In genomic region chr13:110706570-110707378, GRCh38 we compare ENCODE assay signal across 8 cellular contexts. TPM values are rescaled to one million over a fixed set of nuclear protein-coding genes. Genes with fewer than 3 reads are reported as not detected.
DNase-seq lines count a peak whose midpoint lies in the region; ATAC-seq and TF ChIP-seq lines count a peak whose summit lies in the region.

No MANE protein-coding gene starts in this region.

- no peak overlapping the region for H2AFZ ChIP-seq in HCT116 (ENCODE audit: low read depth, low read length, poor library complexity, severe bottlenecking)

- H3K9me3 ChIP-seq in HCT116 (ENCODE audit: control insufficient read depth in 1 of 2, insufficient read depth in 1 of 2, low read depth in 1 of 2, low read length in 2 of 2) (no peaks in the 10 kb centered on the region), upper lobe of left lung (no peaks in the 10 kb centered on the region)

- H4K20me1 ChIP-seq in HCT116 (ENCODE audit: insufficient read depth) = peaks cover 1% of the 10 kb centered on the region; the same call in 1 of the 2 replicates

- H3K27me3 ChIP-seq in HCT116 (ENCODE audit: insufficient read depth, low read length) = no peaks in the 10 kb centered on the region
- no peaks in the 10 kb centered on the region for H3K27me3 ChIP-seq in layer of hippocampus (ENCODE audit: control insufficient read depth, insufficient read depth, low read length)
- no peaks in the 10 kb centered on the region for H3K27me3 ChIP-seq in upper lobe of left lung

- peaks cover 40% of the 10 kb centered on the region for H3K79me2 ChIP-seq in HCT116 (ENCODE audit: insufficient read depth, low read length)

- peak overlapping the region; percentile 74 for H3K4me3 ChIP-seq in AG10803 (ENCODE audit: low read length)
- peak overlapping the region; percentile 35 to 84 for H3K4me3 ChIP-seq in HCT116 (replicated peaks in 1 of 2; ENCODE audit: low read depth in 1 of 2, low read length in 2 of 2)
- H3K4me3 ChIP-seq in upper lobe of left lung = peak overlapping the region in 3 of 4 donors; percentile 79 to 83 (median 80)

- WGBS in upper lobe of left lung, 2 donors = 66 to 68% methylated on average over 9 of the region's 9 CpGs

- TF ChIP-seq EP300 in upper lobe of left lung (IDR thresholded peaks at IDR 0.05) = no peak

- H3K4me1 ChIP-seq in HCT116 (ENCODE audit: control insufficient read depth in 1 of 2, insufficient read depth in 2 of 2, low read length in 2 of 2) = peaks cover 24 to 45% of the 10 kb centered on the region in 2 experiments
- H3K4me1 ChIP-seq in upper lobe of left lung = peaks cover 25 to 47% (median 37%) of the 10 kb centered on the region in 4 donors

- TF ChIP-seq POLR2A in HCT116 (IDR thresholded peaks at IDR 0.05; ENCODE audit: borderline replicate concordance, extremely low read depth, insufficient read depth, insufficient read length) (no peak), upper lobe of left lung (IDR thresholded peaks at IDR 0.05) (no peak)

- CTCF ChIA-PET in HCT116 (lab: Charles Lee) = no interaction called here

- H3K36me3 ChIP-seq in HCT116 (ENCODE audit: control insufficient read depth in 1 of 2, insufficient read depth in 2 of 2, low read length in 2 of 2) (peaks cover 4 to 7% of the 10 kb centered on the region in 2 experiments; a peak in 1 of 4 replicates), upper lobe of left lung (peaks cover 0 to 3% (median 0%) of the 10 kb centered on the region in 4 donors)

- H3K9ac ChIP-seq in HCT116 (ENCODE audit: low read length) = peak overlapping the region; percentile 55

- no peak for TF ChIP-seq RAD21 in HCT116 (IDR thresholded peaks at IDR 0.05; ENCODE audit: low read depth)

- POLR2A ChIA-PET in HCT116 (lab: Charles Lee) = interaction anchor here (3.7 kb wide), 1 partner anchor 9 kb away, joined by 40 read pairs; no protein-coding TSS in a partner anchor

- no peak for TF ChIP-seq CTCF in AG10803 (conservative IDR thresholded peaks at IDR 0.05; ENCODE audit: low read length)
- no peak for TF ChIP-seq CTCF in HCT116 (IDR thresholded peaks at IDR 0.05 in 2 of 3, conservative IDR thresholded peaks at IDR 0.05 in 1 of 3; ENCODE audit: borderline replicate concordance in 1 of 3, insufficient read depth in 1 of 3, low read depth in 2 of 3, low read length in 2 of 3)
- no peak for TF ChIP-seq CTCF in upper lobe of left lung (IDR thresholded peaks at IDR 0.05)

- H3K27ac ChIP-seq in HCT116 (ENCODE audit: low read depth, low read length) (peak overlapping the region; percentile 43; the same call in 1 of the 2 replicates), layer of hippocampus (ENCODE audit: low read depth, low read length) (peak overlapping the region; percentile 74), upper lobe of left lung (peak overlapping the region; percentile 82 to 92 (median 84))

- no peak for ATAC-seq in HCT116
- ATAC-seq in upper lobe of left lung (ENCODE audit: low FRiP score in 2 of 2) = peak in 1 of 2 donors; percentile 7

- no TSS peak for BruUV-seq in HCT116 (replicated peaks; lab: Mats Ljungman, UMichigan)

- H3K4me2 ChIP-seq in HCT116 (ENCODE audit: low read length) = peak overlapping the region; percentile 99

- RAD21 ChIA-PET in HCT116 (lab: Charles Lee; ENCODE audit: low non-redundant PET in 1 of 2, low total read pairs in 2 of 2, uncharacterized antibody in 2 of 2, unreplicated experiment in 2 of 2) = interaction anchor here (0.5 to 1.0 kb wide), 3 partner anchors 8 to 432 kb away, joined by 3 read pairs; no protein-coding TSS in a partner anchor

- intact Hi-C loops in HCT116 (cut with micrococcal nuclease) = loop anchor here (2.0 to 5.0 kb wide), 2 partner anchors 89 to 164 kb away; partner anchors contain the start of gene NAXD

- H3K9me2 ChIP-seq in HCT116 (ENCODE audit: insufficient read depth) = no peaks in the 10 kb centered on the region

- DNase-seq in AG10803 (ENCODE audit: low read depth) (no peak), HCT116 (ENCODE audit: low read depth, low spot score) (no peak), upper lobe of left lung (no peak), SIG-M5 (lab: John Stamatoyannopoulos, UW) (no peak)
- DNase-seq in activated CD8-positive, alpha-beta memory T cell treated with anti-CD3 and anti-CD28 coated beads, Interleukin-2, amount 50 U/mL, for 48 hours = peak; percentile 44
- DNase-seq in stimulated activated naive CD4-positive, alpha-beta T cell (lab: John Stamatoyannopoulos, UW) = no peak
- DNase-seq in activated effector memory CD4-positive, alpha-beta T cell treated with anti-CD3 and anti-CD28 coated beads, Interleukin-2, amount 50 U/mL, for 16 hours = no peak

TF ChIP-seq in HCT116, 20 proteins besides CTCF, POLR2A, EP300 and RAD21:
- TF ChIP-seq REST (IDR thresholded peaks at IDR 0.05; ENCODE audit: low read depth) (no peak), FOSL1 (IDR thresholded peaks at IDR 0.05; ENCODE audit: low read depth) (no peak), ZFX (IDR thresholded peaks at IDR 0.05) (no peak), EZH2 (IDR thresholded peaks at IDR 0.05) (no peak), POLR2AphosphoS5 (IDR thresholded peaks at IDR 0.05; ENCODE audit: low read depth, low read length) (no peak), CEBPB (IDR thresholded peaks at IDR 0.05; ENCODE audit: low read depth) (no peak), MAX (IDR thresholded peaks at IDR 0.05) (no peak), SIN3A (IDR thresholded peaks at IDR 0.05; ENCODE audit: low read depth) (no peak), EZH2phosphoT487 (IDR thresholded peaks at IDR 0.05; ENCODE audit: borderline replicate concordance) (no peak), SRF (IDR thresholded peaks at IDR 0.05; ENCODE audit: low read depth) (no peak), ELF1 (IDR thresholded peaks at IDR 0.05; ENCODE audit: borderline replicate concordance, low read depth) (no peak), EGR1 (IDR thresholded peaks at IDR 0.05; ENCODE audit: low read depth) (no peak), ZBTB33 (IDR thresholded peaks at IDR 0.05; ENCODE audit: extremely low read depth, insufficient replicate concordance, low read length) (no peak), YY1 (IDR thresholded peaks at IDR 0.05; ENCODE audit: extremely low read depth, insufficient replicate concordance, low read depth, low read length) (no peak), SP1 (IDR thresholded peaks at IDR 0.05; ENCODE audit: low read depth) (no peak), JUND (IDR thresholded peaks at IDR 0.05) (no peak), TCF7L2 (IDR thresholded peaks at IDR 0.05; ENCODE audit: borderline replicate concordance, extremely low read depth, insufficient read depth, insufficient read length) (no peak), CBX3 (IDR thresholded peaks at IDR 0.05; ENCODE audit: low read depth) (no peak), ZNF274 (IDR thresholded peaks at IDR 0.05; ENCODE audit: low read depth, low read length) (no peak)
- TF ChIP-seq, protein P1, sequence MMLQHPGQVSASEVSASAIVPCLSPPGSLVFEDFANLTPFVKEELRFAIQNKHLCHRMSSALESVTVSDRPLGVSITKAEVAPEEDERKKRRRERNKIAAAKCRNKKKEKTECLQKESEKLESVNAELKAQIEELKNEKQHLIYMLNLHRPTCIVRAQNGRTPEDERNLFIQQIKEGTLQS (IDR thresholded peaks at IDR 0.05) = no peak
TF ChIP-seq in HCT116: peak in this region for 0.

RNA-seq across cellular contexts. Expression of gene CARS2, which starts 0.9 kb away (rescaled TPM):
- total RNA-seq in HCT116 (2021; ENCODE audit: unreplicated experiment) (52.9 TPM), upper lobe of left lung (100 to 1,000 TPM in 1 of 6 donors, 10 to 100 TPM in 5; 53.2 to 107 (median 63.0) TPM)
- polyA plus RNA-seq in HCT116 (2012) = 26.7 and 36.1 TPM in 2 replicates

RNA-seq across cellular contexts. Expression of gene ING1, which starts 6.7 kb away (rescaled TPM):
- total RNA-seq in HCT116 (2021; ENCODE audit: unreplicated experiment) (27.0 TPM), upper lobe of left lung (10 to 100 TPM; 11.8 to 31.4 (median 17.9) TPM)
- polyA plus RNA-seq in HCT116 (2012) = 39.5 and 56.8 TPM in 2 replicates
